8 cellular contexts compared by ENCODE assay signal in genomic region chr17:1203111-1203966, GRCh38. TPM values are rescaled to one million over a fixed set of nuclear protein-coding genes. Genes with fewer than 3 reads are reported as not detected.
A peak's percentile ranks its signal among the peaks of the same experiment; 100 is the strongest.
DNase-seq lines count a peak whose midpoint lies in the region; ATAC-seq and TF ChIP-seq lines count a peak whose summit lies in the region.

No MANE protein-coding gene starts in this region.

- CTCF ChIA-PET in CD8-positive, alpha-beta memory T cell (lab: Charles Lee), result no interaction called here

- peak overlapping the region; percentile 94 for H2AFZ ChIP-seq in neural progenitor cell (replicated peaks)

- 5% methylated on average over 83 of the region's 91 CpGs for WGBS in urinary bladder

- no peaks in the 10 kb centered on the region for H3K27me3 ChIP-seq in CD8-positive, alpha-beta memory T cell (ENCODE audit: insufficient read depth, low read length, poor library complexity, severe bottlenecking)
- H3K27me3 ChIP-seq in neural progenitor cell, result peaks cover 12% of the 10 kb centered on the region

- peak; percentile 33 to 77 (median 45) for DNase-seq in CD8-positive, alpha-beta memory T cell
- DNase-seq in NCI-H1048 (lab: John Stamatoyannopoulos, UW) (peak; percentile 28), fibroblast of the aortic adventitia (ENCODE audit: low read depth) (peak; percentile 53), neural progenitor cell (ENCODE audit: low spot score) (peak; percentile 94), mesenteric fat pad (ENCODE audit: low spot score) (no peak)

- peaks cover 45% of the 10 kb centered on the region for H3K4me1 ChIP-seq in CD8-positive, alpha-beta memory T cell (ENCODE audit: insufficient read depth, low read length)
- H3K4me1 ChIP-seq in neural progenitor cell, result peaks cover 5% of the 10 kb centered on the region
- H3K4me1 ChIP-seq in urinary bladder (ENCODE audit: insufficient read depth), result no peaks in the 10 kb centered on the region

- no peaks in the 10 kb centered on the region for H3K9me3 Mint-ChIP-seq in CD8-positive, alpha-beta memory T cell
- no peaks in the 10 kb centered on the region for H3K9me3 Mint-ChIP-seq in activated T-helper 17 cell treated with anti-CD3 and anti-CD28 coated beads, Interleukin-2, amount 50 U/mL, for 72 hours
- no peaks in the 10 kb centered on the region for H3K9me3 Mint-ChIP-seq in neural progenitor cell

- peak overlapping the region; percentile 88 for H3K4me2 ChIP-seq in neural progenitor cell

- H3K79me2 ChIP-seq in neural progenitor cell (ENCODE audit: low read depth), result no peaks in the 10 kb centered on the region

- H3K9me3 ChIP-seq in CD8-positive, alpha-beta memory T cell (ENCODE audit: low read length), result no peaks in the 10 kb centered on the region
- H3K9me3 ChIP-seq in neural progenitor cell (ENCODE audit: low read depth), result no peaks in the 10 kb centered on the region

- no peak for TF ChIP-seq CTCF in fibroblast of the aortic adventitia (IDR thresholded peaks at IDR 0.05; ENCODE audit: insufficient read depth, low read length)
- TF ChIP-seq CTCF in neural progenitor cell (IDR thresholded peaks at IDR 0.05), result peak; percentile 4

- H3K36me3 ChIP-seq in CD8-positive, alpha-beta memory T cell (ENCODE audit: insufficient read depth, low read length), result no peaks in the 10 kb centered on the region
- H3K36me3 ChIP-seq in neural progenitor cell (no peaks in the 10 kb centered on the region), urinary bladder (ENCODE audit: insufficient read depth) (no peaks in the 10 kb centered on the region)

- no peak overlapping the region for H3K9ac ChIP-seq in neural progenitor cell

- peaks cover 37 to 48% (median 42%) of the 10 kb centered on the region in 3 donors for H3K4me1 Mint-ChIP-seq in CD8-positive, alpha-beta memory T cell
- peaks cover 13% of the 10 kb centered on the region for H3K4me1 Mint-ChIP-seq in activated T-helper 17 cell treated with anti-CD3 and anti-CD28 coated beads, Interleukin-2, amount 50 U/mL, for 72 hours
- peaks cover 9% of the 10 kb centered on the region for H3K4me1 Mint-ChIP-seq in neural progenitor cell

- no peaks in the 10 kb centered on the region for H4K20me1 ChIP-seq in neural progenitor cell (ENCODE audit: low read depth)

- peak; percentile 45 for ATAC-seq in activated T-helper 17 cell treated with anti-CD3 and anti-CD28 coated beads, Interleukin-2, amount 50 U/mL, for 72 hours (replicated peaks)
- ATAC-seq in GM18867 (IDR thresholded peaks at IDR 0.05; ENCODE audit: unreplicated experiment), result no peak

- H3K27ac ChIP-seq in CD8-positive, alpha-beta memory T cell (ENCODE audit: low read depth, low read length), result no peak overlapping the region
- H3K27ac ChIP-seq in neural progenitor cell (no peak overlapping the region), urinary bladder (ENCODE audit: low read depth) (peak overlapping the region; percentile 52)

- POLR2A ChIA-PET in CD8-positive, alpha-beta memory T cell (lab: Charles Lee), result no interaction called here

- peak overlapping the region in 1 of 7 donors; percentile 37 for H3K4me3 Mint-ChIP-seq in CD8-positive, alpha-beta memory T cell
- peak overlapping the region; percentile 48 for H3K4me3 Mint-ChIP-seq in activated T-helper 17 cell treated with anti-CD3 and anti-CD28 coated beads, Interleukin-2, amount 50 U/mL, for 72 hours
- peak overlapping the region; percentile 77 for H3K4me3 Mint-ChIP-seq in neural progenitor cell

- peaks cover 14% of the 10 kb centered on the region for H3F3A ChIP-seq in neural progenitor cell (ENCODE audit: low read depth)

- peak overlapping the region; percentile 22 for H3K4me3 ChIP-seq in CD8-positive, alpha-beta memory T cell (ENCODE audit: low read length)
- H3K4me3 ChIP-seq in fibroblast of the aortic adventitia (ENCODE audit: low read depth, low read length) (peak overlapping the region; percentile 61), neural progenitor cell (peak overlapping the region; percentile 76), urinary bladder (ENCODE audit: low read depth, low read length) (peak overlapping the region; percentile 37)

- H3K36me3 Mint-ChIP-seq in CD8-positive, alpha-beta memory T cell, result no peaks in the 10 kb centered on the region
- no peaks in the 10 kb centered on the region for H3K36me3 Mint-ChIP-seq in activated T-helper 17 cell treated with anti-CD3 and anti-CD28 coated beads, Interleukin-2, amount 50 U/mL, for 72 hours (ENCODE audit: low read depth)
- H3K36me3 Mint-ChIP-seq in neural progenitor cell, result no peaks in the 10 kb centered on the region

- peak overlapping the region in 1 of 8 donors; percentile 24 for H3K27ac Mint-ChIP-seq in CD8-positive, alpha-beta memory T cell
- no peak overlapping the region for H3K27ac Mint-ChIP-seq in activated T-helper 17 cell treated with anti-CD3 and anti-CD28 coated beads, Interleukin-2, amount 50 U/mL, for 72 hours
- H3K27ac Mint-ChIP-seq in neural progenitor cell, result no peak overlapping the region

- no peaks in the 10 kb centered on the region for H3K27me3 Mint-ChIP-seq in CD8-positive, alpha-beta memory T cell
- H3K27me3 Mint-ChIP-seq in activated T-helper 17 cell treated with anti-CD3 and anti-CD28 coated beads, Interleukin-2, amount 50 U/mL, for 72 hours, result no peaks in the 10 kb centered on the region
- H3K27me3 Mint-ChIP-seq in neural progenitor cell (ENCODE audit: insufficient read depth, low read depth), result peaks cover 8% of the 10 kb centered on the region

RNA-seq across cellular contexts. Expression of gene ABR, which starts 23.6 kb away (rescaled TPM):
- 10 to 100 TPM; 60.4 to 60.8 TPM for total RNA-seq in CD8-positive, alpha-beta memory T cell
- 26.9 TPM for polyA plus RNA-seq in CD8-positive, alpha-beta memory T cell
- total RNA-seq in activated T-helper 17 cell treated with anti-CD3 and anti-CD28 coated beads, Interleukin-2, amount 50 U/mL, for 72 hours, result 10 to 100 TPM; 71.4 to 87.2 TPM
- 76.8 and 83.1 TPM in 2 replicates for total RNA-seq in fibroblast of the aortic adventitia (ENCODE audit: low replicate concordance)
- 36.7 and 92.7 TPM in 2 replicates for total RNA-seq in neural progenitor cell (ENCODE audit: low replicate concordance)
- total RNA-seq in urinary bladder, result 37.1 TPM
- 53.9 TPM for polyA plus RNA-seq in urinary bladder
- 103 TPM for total RNA-seq in mesenteric fat pad

Comparison
In these comparisons a context has a peak if more than half of its experiments do, and no peak if none do; other contexts are left out.
1. H3K4me3 ChIP-seq: peak in every context shown above with its lines; median percentile 76 in neural progenitor cell; 61 in fibroblast of the aortic adventitia; 37 in urinary bladder; 22 in CD8-positive, alpha-beta memory T cell.